9 cellular contexts compared by ENCODE assay signal in the genomic region with DNA sequence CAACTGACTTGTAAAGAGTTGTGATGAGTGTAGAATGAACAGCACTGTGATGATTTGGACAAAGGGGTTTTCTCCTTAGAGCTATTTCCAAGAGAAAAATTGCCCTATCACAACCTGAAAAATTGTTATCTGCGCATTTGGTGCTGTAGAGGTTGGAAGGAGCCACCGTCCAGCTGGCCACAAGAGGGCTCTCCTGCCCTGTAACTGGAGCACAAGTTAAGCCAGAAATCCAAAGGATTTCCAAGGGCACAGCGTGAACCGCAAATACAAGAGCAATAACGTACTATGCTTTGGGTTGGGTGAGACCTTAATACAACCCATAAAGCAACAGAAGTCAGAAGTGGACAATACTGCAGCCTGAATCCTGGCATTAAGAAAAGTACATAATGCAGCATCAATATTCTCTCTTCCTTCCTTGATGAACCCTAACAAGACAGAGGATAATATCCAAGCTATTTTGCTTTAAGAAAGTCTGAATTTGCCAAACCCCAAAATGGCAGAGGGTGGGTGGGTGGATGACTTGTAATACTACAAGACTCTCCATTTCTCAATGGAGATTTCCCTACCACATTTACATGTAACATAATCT. TPM values are rescaled to one million over a fixed set of nuclear protein-coding genes. Genes with fewer than 3 reads are reported as not detected.
DNase-seq lines count a peak whose midpoint lies in the region; ATAC-seq and TF ChIP-seq lines count a peak whose summit lies in the region.
"Had no signal": no experiment of that assay in that cellular context is flagged by ENCODE, and none has a peak within 500 bp of the region (broad histone marks: within the 10 kb centered on the region; RNA-seq: fewer than 3 reads in every experiment).

No MANE protein-coding gene starts in this region.

- dilution Hi-C loops in IMR-90 (cut with HindIII; ENCODE audit: low sequenced_read_pairs, unreplicated experiment), result no loop called here

- no peak overlapping the region for H3K23ac ChIP-seq in IMR-90 (ENCODE audit: low read depth, low read length)

- H3K4me3 Mint-ChIP-seq in activated CD8-positive, alpha-beta T cell treated with anti-CD3 and anti-CD28 coated beads for 36 hours, result no peak overlapping the region
- no peak overlapping the region for H3K4me3 Mint-ChIP-seq in activated CD8-positive, alpha-beta T cell treated with anti-CD3 and anti-CD28 coated beads, Interleukin-2, amount 10 ng/mL, durations not matched to agents 7 days and 5 days

- WGBS in IMR-90 (ENCODE audit: extremely low coverage in 2 of 2, insufficient read length in 1 of 2), 2 experiments, result no CpG with 5 or more reads among the region's 5 CpGs

- no peak overlapping the region for H3K14ac ChIP-seq in IMR-90 (replicated peaks; ENCODE audit: low read depth, low read length)

- H2AFZ ChIP-seq in IMR-90 (replicated peaks; ENCODE audit: low read length, poor library complexity) (peak overlapping the region; percentile 23), PC-9 (no peak overlapping the region)

- no peaks in the 10 kb centered on the region for H4K20me1 ChIP-seq in IMR-90 (ENCODE audit: insufficient read depth, low read length)
- no peaks in the 10 kb centered on the region for H4K20me1 ChIP-seq in PC-9 (ENCODE audit: insufficient read depth)

- no peak overlapping the region for H4K5ac ChIP-seq in IMR-90 (ENCODE audit: low read depth, low read length)

- H3K4me3 ChIP-seq in IMR-90 (ENCODE audit: insufficient read depth, low read depth, low read length) (no peak overlapping the region), PC-9 (no peak overlapping the region), dorsolateral prefrontal cortex (no peak overlapping the region)

- H3K9ac ChIP-seq in IMR-90 (ENCODE audit: low read depth, low read length), result no peak overlapping the region

- no peak overlapping the region for H2BK20ac ChIP-seq in IMR-90 (ENCODE audit: low read depth, low read length)

- peak; percentile 89 for TF ChIP-seq RAD21 in IMR-90 (IDR thresholded peaks at IDR 0.05; ENCODE audit: low read length)

- no peak overlapping the region for H4K8ac ChIP-seq in IMR-90 (ENCODE audit: low read depth in 2 of 2, low read length in 2 of 2)

- no peaks in the 10 kb centered on the region for H3K4me1 ChIP-seq in IMR-90 (ENCODE audit: control insufficient read depth, insufficient read depth, low read length)
- H3K4me1 ChIP-seq in PC-9 (replicated peaks; ENCODE audit: insufficient read depth), result no peaks in the 10 kb centered on the region

- H2BK120ac ChIP-seq in IMR-90 (ENCODE audit: low read depth, low read length), result no peak overlapping the region

- no peaks in the 10 kb centered on the region for H3K9me2 ChIP-seq in PC-9 (ENCODE audit: insufficient read depth)

- H2BK5ac ChIP-seq in IMR-90 (ENCODE audit: low read depth, low read length, poor library complexity, severe bottlenecking), result no peak overlapping the region

- POLR2A ChIA-PET in activated CD8-positive, alpha-beta T cell treated with anti-CD3 and anti-CD28 coated beads for 36 hours (lab: Charles Lee), result no interaction called here
- POLR2A ChIA-PET in activated CD8-positive, alpha-beta T cell treated with anti-CD3 and anti-CD28 coated beads, Interleukin-2, amount 10 ng/mL, durations not matched to agents 7 days and 5 days (lab: Charles Lee), result no interaction called here
- POLR2A ChIA-PET in IMR-90 (lab: Charles Lee; ENCODE audit: unreplicated experiment) (no interaction called here), PC-9 (lab: Charles Lee; ENCODE audit: unreplicated experiment) (interaction anchor here (0.6 kb wide), 1 partner anchor 1027 kb away, joined by 4 read pairs; no protein-coding TSS in a partner anchor)

- H3K36me3 ChIP-seq in IMR-90 (ENCODE audit: control insufficient read depth, insufficient read depth, low read length) (no peaks in the 10 kb centered on the region), PC-9 (ENCODE audit: low read depth) (no peaks in the 10 kb centered on the region)

- H3K9me3 ChIP-seq in IMR-90 (ENCODE audit: control insufficient read depth, insufficient read depth, low read length), result no peaks in the 10 kb centered on the region
- no peaks in the 10 kb centered on the region for H3K9me3 ChIP-seq in PC-9 (ENCODE audit: insufficient read depth, low read depth)

- no peaks in the 10 kb centered on the region for H3K4me1 Mint-ChIP-seq in activated CD8-positive, alpha-beta T cell treated with anti-CD3 and anti-CD28 coated beads for 36 hours (ENCODE audit: low read depth)
- no peaks in the 10 kb centered on the region for H3K4me1 Mint-ChIP-seq in activated CD8-positive, alpha-beta T cell treated with anti-CD3 and anti-CD28 coated beads, Interleukin-2, amount 10 ng/mL, durations not matched to agents 7 days and 5 days (ENCODE audit: low read depth)

- no peak overlapping the region for H3K18ac ChIP-seq in IMR-90 (ENCODE audit: low read depth, low read length)

- in situ Hi-C loops in IMR-90 (cut with MboI; ENCODE audit: low sequenced_read_pairs), result loop anchor here (10.0 kb wide), 3 partner anchors 175 to 1245 kb away; a partner anchor contains a TSS

- H3K56ac ChIP-seq in IMR-90 (ENCODE audit: extremely low read depth, insufficient read depth, low read length), result no peak overlapping the region

- no peak overlapping the region for H2AK9ac ChIP-seq in IMR-90 (replicated peaks; ENCODE audit: low read depth, low read length, poor library complexity)

- ATAC-seq in activated CD8-positive, alpha-beta T cell treated with anti-CD3 and anti-CD28 coated beads for 36 hours, result no peak
- no peak for ATAC-seq in activated CD8-positive, alpha-beta T cell treated with anti-CD3 and anti-CD28 coated beads, Interleukin-2, amount 10 ng/mL, durations not matched to agents 7 days and 5 days
- ATAC-seq in IMR-90 (ENCODE audit: low read depth) (peak; percentile 98), GM18520 (IDR thresholded peaks at IDR 0.05; ENCODE audit: unreplicated experiment) (no peak), HG02763 (IDR thresholded peaks at IDR 0.05; ENCODE audit: unreplicated experiment) (no peak)

- no peak for TF ChIP-seq POLR2A in IMR-90 (IDR thresholded peaks at IDR 0.05; ENCODE audit: low read depth, low read length)

- H3K27me3 ChIP-seq in IMR-90 (ENCODE audit: control insufficient read depth, insufficient read depth, low read length), result peaks cover 2% of the 10 kb centered on the region
- H3K27me3 ChIP-seq in PC-9 (ENCODE audit: insufficient read depth, low read depth), result peaks cover under 1% of the 10 kb centered on the region; the same call in 1 of the 2 replicates
- peaks cover 0 to 8% (median 0%) of the 10 kb centered on the region in 45 donors for H3K27me3 ChIP-seq in dorsolateral prefrontal cortex

- H3K36me3 Mint-ChIP-seq in activated CD8-positive, alpha-beta T cell treated with anti-CD3 and anti-CD28 coated beads for 36 hours (ENCODE audit: low read depth), result no peaks in the 10 kb centered on the region
- no peaks in the 10 kb centered on the region for H3K36me3 Mint-ChIP-seq in activated CD8-positive, alpha-beta T cell treated with anti-CD3 and anti-CD28 coated beads, Interleukin-2, amount 10 ng/mL, durations not matched to agents 7 days and 5 days (ENCODE audit: low read depth)

- intact Hi-C loops in activated CD8-positive, alpha-beta T cell treated with anti-CD3 and anti-CD28 coated beads for 36 hours (cut with micrococcal nuclease), result loop anchor here (10.0 kb wide), 1 partner anchor 175 kb away; no protein-coding TSS in a partner anchor
- intact Hi-C loops in IMR-90 (cut with micrococcal nuclease) (loop anchor here (1.0 to 10.0 kb wide), 7 partner anchors 176 to 1250 kb away; a partner anchor contains a TSS), PC-9 (cut with micrococcal nuclease; ENCODE audit: unreplicated experiment) (loop anchor here (1.0 to 5.0 kb wide), 3 partner anchors 113 to 521 kb away; no protein-coding TSS in a partner anchor), dorsolateral prefrontal cortex (cut with DNase I) (loop anchor here (5.0 kb wide), 1 partner anchor 178 kb away; no protein-coding TSS in a partner anchor)

- no peak overlapping the region for H4K91ac ChIP-seq in IMR-90 (ENCODE audit: insufficient read depth, low read depth, low read length)

- H2BK15ac ChIP-seq in IMR-90 (ENCODE audit: low read depth, low read length), result no peak overlapping the region

- peak; percentile 43 for DNase-seq in activated CD8-positive, alpha-beta T cell treated with anti-CD3 and anti-CD28 coated beads for 36 hours
- no peak for DNase-seq in activated CD8-positive, alpha-beta T cell treated with anti-CD3 and anti-CD28 coated beads, Interleukin-2, amount 10 ng/mL, durations not matched to agents 7 days and 5 days
- DNase-seq in IMR-90 (peak; percentile 70), PC-9 (peak in 1 of 2 experiments; percentile 49), dorsolateral prefrontal cortex (peak; percentile 52 to 77 (median 69)), medulla oblongata (ENCODE audit: extremely low spot score) (peak; percentile 77)

- CTCF ChIA-PET in activated CD8-positive, alpha-beta T cell treated with anti-CD3 and anti-CD28 coated beads for 36 hours (lab: Charles Lee), result interaction anchor here (0.7 to 1.5 kb wide), 10 partner anchors 9 to 786 kb away, joined by 3 to 8 read pairs (median 3); no protein-coding TSS in a partner anchor
- CTCF ChIA-PET in activated CD8-positive, alpha-beta T cell treated with anti-CD3 and anti-CD28 coated beads, Interleukin-2, amount 10 ng/mL, durations not matched to agents 7 days and 5 days (lab: Charles Lee), result interaction anchor here (0.6 to 1.9 kb wide), 5 partner anchors 8 to 520 kb away, joined by 3 to 10 read pairs (median 5); no protein-coding TSS in a partner anchor
- CTCF ChIA-PET in IMR-90 (lab: Yijun Ruan, JAX), result interaction anchor here (0.6 to 1.9 kb wide), 12 partner anchors 9 to 521 kb away, joined by 3 to 14 read pairs (median 4); a partner anchor contains a TSS
- CTCF ChIA-PET in PC-9 (lab: Charles Lee), result interaction anchor here (0.7 kb wide), 1 partner anchor 1071 kb away, joined by 3 read pairs; no protein-coding TSS in a partner anchor

- H3K27ac ChIP-seq in IMR-90 (ENCODE audit: insufficient read depth, low read length), result no peak overlapping the region
- H3K27ac ChIP-seq in PC-9, result no peak overlapping the region
- no peak overlapping the region for H3K27ac ChIP-seq in dorsolateral prefrontal cortex

- peaks cover 11% of the 10 kb centered on the region for H3K27me3 Mint-ChIP-seq in activated CD8-positive, alpha-beta T cell treated with anti-CD3 and anti-CD28 coated beads for 36 hours
- H3K27me3 Mint-ChIP-seq in activated CD8-positive, alpha-beta T cell treated with anti-CD3 and anti-CD28 coated beads, Interleukin-2, amount 10 ng/mL, durations not matched to agents 7 days and 5 days (ENCODE audit: low read depth), result no peaks in the 10 kb centered on the region

- H3K27ac Mint-ChIP-seq in activated CD8-positive, alpha-beta T cell treated with anti-CD3 and anti-CD28 coated beads for 36 hours, result no peak overlapping the region
- H3K27ac Mint-ChIP-seq in activated CD8-positive, alpha-beta T cell treated with anti-CD3 and anti-CD28 coated beads, Interleukin-2, amount 10 ng/mL, durations not matched to agents 7 days and 5 days, result no peak overlapping the region

- H3K79me1 ChIP-seq in IMR-90 (ENCODE audit: low read depth in 1 of 2, low read length in 2 of 2), result no peaks in the 10 kb centered on the region

- no peaks in the 10 kb centered on the region for H3K9me3 Mint-ChIP-seq in activated CD8-positive, alpha-beta T cell treated with anti-CD3 and anti-CD28 coated beads for 36 hours
- no peaks in the 10 kb centered on the region for H3K9me3 Mint-ChIP-seq in activated CD8-positive, alpha-beta T cell treated with anti-CD3 and anti-CD28 coated beads, Interleukin-2, amount 10 ng/mL, durations not matched to agents 7 days and 5 days (ENCODE audit: insufficient read depth)

- no TSS peak for BruUV-seq in IMR-90 (replicated peaks; lab: Mats Ljungman, UMichigan)
- BruUV-seq in PC-9 (replicated peaks; lab: Mats Ljungman, UMichigan), result no TSS peak

- H3K4me2 ChIP-seq in IMR-90 (ENCODE audit: low read depth, low read length) (no peak overlapping the region), PC-9 (no peak overlapping the region)

- H3K4ac ChIP-seq in IMR-90 (ENCODE audit: low read depth, low read length), result no peak overlapping the region

- no peaks in the 10 kb centered on the region for H3F3A ChIP-seq in PC-9 (ENCODE audit: insufficient read depth, low read depth)

- no peaks in the 10 kb centered on the region for H3K9me1 ChIP-seq in IMR-90 (ENCODE audit: insufficient read depth, low read length)

- H2AK5ac ChIP-seq in IMR-90 (ENCODE audit: low read depth, low read length), result no peak overlapping the region

- no peaks in the 10 kb centered on the region for H3K79me2 ChIP-seq in PC-9 (ENCODE audit: low read depth)

- TF ChIP-seq CTCF in activated CD8-positive, alpha-beta T cell treated with anti-CD3 and anti-CD28 coated beads for 36 hours (IDR thresholded peaks at IDR 0.05), result peak; percentile 34
- TF ChIP-seq CTCF in IMR-90 (conservative IDR thresholded peaks at IDR 0.05; ENCODE audit: low read depth, low read length), result peak; percentile 92
- peak; percentile 89 for TF ChIP-seq CTCF in PC-9 (conservative IDR thresholded peaks at IDR 0.05)
- peak; percentile 51 to 94 (median 82) for TF ChIP-seq CTCF in dorsolateral prefrontal cortex (IDR thresholded peaks at IDR 0.05 in 54 of 56, conservative IDR thresholded peaks at IDR 0.05 in 2 of 56; ENCODE audit: low read depth in 1 of 56, partially characterized antibody in 56 of 56)

RNA-seq across cellular contexts. Expression of a gene that starts 56.8 kb away (rescaled TPM):
- not detected for total RNA-seq in activated CD8-positive, alpha-beta T cell treated with anti-CD3 and anti-CD28 coated beads for 36 hours
- not detected for total RNA-seq in activated CD8-positive, alpha-beta T cell treated with anti-CD3 and anti-CD28 coated beads, Interleukin-2, amount 10 ng/mL, durations not matched to agents 7 days and 5 days
- total RNA-seq in IMR-90 (2012; rRNA removed) (not detected in 2 replicates), PC-9 (2021) (not detected in 2 replicates), dorsolateral prefrontal cortex (10 to 100 TPM in 2 of 120 experiments, 1 to 10 TPM in 104, under 1 TPM in 11, not detected in 3; 0.45 to 10.8 (median 2.8) TPM)
- polyA plus RNA-seq in IMR-90 (2012; rRNA removed), result not detected in 2 replicates
- 0.02 TPM in 1 of 2 replicates, not detected in the other for polyA plus RNA-seq in IMR-90 (2012; cell fraction: cytosol; rRNA removed)
- not detected in 2 replicates for polyA plus RNA-seq in IMR-90 (2012; cell fraction: nucleus; rRNA removed; ENCODE audit: low replicate concordance)
- total RNA-seq: subcutaneous adipose tissue had no signal

Comparison
In these comparisons a context has a peak if more than half of its experiments do, and no peak if none do; other contexts are left out.
1. CTCF ChIP-seq: peak in every context shown above with its lines; median percentile 92 in IMR-90; 89 in PC-9; 82 in dorsolateral prefrontal cortex; 34 in activated CD8-positive, alpha-beta T cell treated with anti-CD3 and anti-CD28 coated beads for 36 hours.